In the genomic region with DNA sequence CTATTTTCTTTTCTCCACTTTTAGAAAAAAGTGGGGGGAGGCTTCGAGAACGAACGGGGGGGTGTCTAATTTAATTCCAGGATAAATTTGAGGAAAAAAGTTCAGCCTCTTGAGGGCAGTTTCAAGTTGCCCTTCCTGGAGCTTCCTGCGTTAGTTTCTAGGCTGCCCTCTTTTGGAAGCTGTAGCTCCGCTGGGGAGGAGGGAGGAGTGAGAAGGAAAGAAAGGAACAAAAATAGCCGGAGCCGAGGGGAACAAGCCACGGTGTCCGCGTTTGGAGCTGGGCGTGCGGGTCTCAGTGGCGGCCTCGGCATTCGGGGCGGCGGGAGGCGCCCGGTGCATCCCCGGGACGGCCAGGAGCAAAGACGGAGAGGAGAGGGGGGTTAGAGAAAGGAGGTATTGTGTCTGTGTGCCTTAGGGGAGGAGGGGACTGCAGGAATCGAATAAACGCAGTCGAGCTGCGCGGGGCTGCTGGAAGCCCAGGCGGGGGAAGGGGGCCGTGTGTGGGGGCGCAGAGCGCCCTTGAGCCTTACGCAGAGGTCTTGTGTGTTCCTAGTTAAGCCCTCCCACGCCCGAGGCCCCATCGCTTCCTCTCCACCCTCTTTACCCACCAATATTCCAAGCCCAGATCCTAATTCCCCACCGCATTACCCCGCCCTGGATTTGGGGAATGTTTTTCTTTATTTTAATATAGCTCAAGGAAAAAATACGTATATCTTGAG, we compare ENCODE assay signal across 8 cellular contexts. TPM values are rescaled to one million over a fixed set of nuclear protein-coding genes. Genes with fewer than 3 reads are reported as not detected.
DNase-seq lines count a peak whose midpoint lies in the region; ATAC-seq and TF ChIP-seq lines count a peak whose summit lies in the region.

No MANE protein-coding gene starts in this region.

- H3K27me3 ChIP-seq in naive thymus-derived CD4-positive, alpha-beta T cell (ENCODE audit: control insufficient read depth in 2 of 2, insufficient read depth in 2 of 2, low read length in 2 of 2) = peaks cover 29 to 54% of the 10 kb centered on the region in 2 donors

- H3K9me3 Mint-ChIP-seq in activated CD8-positive, alpha-beta memory T cell treated with anti-CD3 and anti-CD28 coated beads, Interleukin-2, amount 10 ng/mL, durations not matched to agents 7 days and 5 days (ENCODE audit: low read depth) = no peaks in the 10 kb centered on the region
- peaks cover 0 to 2% (median 0%) of the 10 kb centered on the region in 11 donors for H3K9me3 Mint-ChIP-seq in naive thymus-derived CD4-positive, alpha-beta T cell

- CTCF ChIA-PET in activated CD8-positive, alpha-beta memory T cell treated with anti-CD3 and anti-CD28 coated beads, Interleukin-2, amount 10 ng/mL, durations not matched to agents 7 days and 5 days (lab: Charles Lee) = interaction anchor here (1.0 to 5.0 kb wide), 4 partner anchors 28 to 185 kb away, joined by 3 to 30 read pairs (median 6); no protein-coding TSS in a partner anchor
- CTCF ChIA-PET in naive thymus-derived CD4-positive, alpha-beta T cell (lab: Charles Lee) = no interaction called here

- POLR2A ChIA-PET in naive thymus-derived CD4-positive, alpha-beta T cell (lab: Charles Lee) = interaction anchor here (1.0 kb wide), 1 partner anchor 11 kb away, joined by 5 read pairs; no protein-coding TSS in a partner anchor

- peak overlapping the region; percentile 77 for H3K4me3 ChIP-seq in fibroblast of pulmonary artery (replicated peaks; ENCODE audit: low read depth, low read length)
- no peak overlapping the region for H3K4me3 ChIP-seq in naive thymus-derived CD4-positive, alpha-beta T cell (ENCODE audit: low read length)

- H3K4me3 Mint-ChIP-seq in activated CD8-positive, alpha-beta memory T cell treated with anti-CD3 and anti-CD28 coated beads, Interleukin-2, amount 10 ng/mL, durations not matched to agents 7 days and 5 days = no peak overlapping the region
- H3K4me3 Mint-ChIP-seq in naive thymus-derived CD4-positive, alpha-beta T cell = peak overlapping the region in 8 of 10 donors; percentile 14 to 85 (median 46)

- intact Hi-C loops in naive thymus-derived CD4-positive, alpha-beta T cell (cut with micrococcal nuclease) = loop anchor here in 1 of 2 donors (2.0 kb wide), 1 partner anchor 29 kb away; no protein-coding TSS in a partner anchor

- H3K9me3 ChIP-seq in naive thymus-derived CD4-positive, alpha-beta T cell (ENCODE audit: control insufficient read depth in 2 of 3, low read length in 3 of 3) = no peaks in the 10 kb centered on the region

- H3K27ac Mint-ChIP-seq in activated CD8-positive, alpha-beta memory T cell treated with anti-CD3 and anti-CD28 coated beads, Interleukin-2, amount 10 ng/mL, durations not matched to agents 7 days and 5 days = peak overlapping the region; percentile 66
- H3K27ac Mint-ChIP-seq in naive thymus-derived CD4-positive, alpha-beta T cell = peak overlapping the region in 1 of 9 donors; percentile 84

- TF ChIP-seq CTCF in VCaP (conservative IDR thresholded peaks at IDR 0.05) = no peak
- no peak for TF ChIP-seq CTCF in fibroblast of pulmonary artery (IDR thresholded peaks at IDR 0.05; ENCODE audit: low read length, missing control alignments)

- no peaks in the 10 kb centered on the region for H3K36me3 ChIP-seq in naive thymus-derived CD4-positive, alpha-beta T cell (ENCODE audit: control insufficient read depth in 2 of 3, insufficient read depth in 3 of 3, low read length in 3 of 3)

- ATAC-seq in activated CD8-positive, alpha-beta memory T cell treated with anti-CD3 and anti-CD28 coated beads, Interleukin-2, amount 10 ng/mL, durations not matched to agents 7 days and 5 days = no peak
- ATAC-seq in naive thymus-derived CD4-positive, alpha-beta T cell = no peak
- ATAC-seq in HG03565 (IDR thresholded peaks at IDR 0.05; ENCODE audit: unreplicated experiment) = no peak
- ATAC-seq in HG02610 (IDR thresholded peaks at IDR 0.05; ENCODE audit: unreplicated experiment) = no peak

- DNase-seq in activated CD8-positive, alpha-beta memory T cell treated with anti-CD3 and anti-CD28 coated beads, Interleukin-2, amount 10 ng/mL, durations not matched to agents 7 days and 5 days = no peak
- DNase-seq in activated CD8-positive, alpha-beta memory T cell treated with anti-CD3 and anti-CD28 coated beads, Interleukin-2, amount 50 U/mL, for 4 hours = no peak
- DNase-seq in NCI-H2081 (lab: John Stamatoyannopoulos, UW) = peak; percentile 90 to 91
- peak; percentile 92 for DNase-seq in fibroblast of pulmonary artery (ENCODE audit: low read depth)
- peak in 2 of 9 donors; percentile 14 to 25 for DNase-seq in naive thymus-derived CD4-positive, alpha-beta T cell

- H3K27ac ChIP-seq in VCaP = peak overlapping the region; percentile 100
- no peak overlapping the region for H3K27ac ChIP-seq in naive thymus-derived CD4-positive, alpha-beta T cell (ENCODE audit: low read depth, low read length)

- no peaks in the 10 kb centered on the region for H3K36me3 Mint-ChIP-seq in activated CD8-positive, alpha-beta memory T cell treated with anti-CD3 and anti-CD28 coated beads, Interleukin-2, amount 10 ng/mL, durations not matched to agents 7 days and 5 days
- peaks cover 0 to 4% (median 0%) of the 10 kb centered on the region in 5 donors for H3K36me3 Mint-ChIP-seq in naive thymus-derived CD4-positive, alpha-beta T cell

- H3K4me1 ChIP-seq in naive thymus-derived CD4-positive, alpha-beta T cell (ENCODE audit: control insufficient read depth in 2 of 2, insufficient read depth in 2 of 2, low read length in 2 of 2) = peaks cover 24 to 52% of the 10 kb centered on the region in 2 donors

- H3K4me1 Mint-ChIP-seq in activated CD8-positive, alpha-beta memory T cell treated with anti-CD3 and anti-CD28 coated beads, Interleukin-2, amount 10 ng/mL, durations not matched to agents 7 days and 5 days = peaks cover 34% of the 10 kb centered on the region
- H3K4me1 Mint-ChIP-seq in naive thymus-derived CD4-positive, alpha-beta T cell = peaks cover 26 to 50% (median 34%) of the 10 kb centered on the region in 7 donors

- H3K27me3 Mint-ChIP-seq in activated CD8-positive, alpha-beta memory T cell treated with anti-CD3 and anti-CD28 coated beads, Interleukin-2, amount 10 ng/mL, durations not matched to agents 7 days and 5 days = peaks cover 81% of the 10 kb centered on the region
- peaks cover 41 to 81% (median 54%) of the 10 kb centered on the region in 5 donors for H3K27me3 Mint-ChIP-seq in naive thymus-derived CD4-positive, alpha-beta T cell

RNA-seq across cellular contexts. Expression of gene TNRC18, which starts 2.0 kb away (rescaled TPM):
- total RNA-seq in activated CD8-positive, alpha-beta memory T cell treated with anti-CD3 and anti-CD28 coated beads, Interleukin-2, amount 10 ng/mL, durations not matched to agents 7 days and 5 days = 10 to 100 TPM; 64.0 to 65.7 TPM
- total RNA-seq in naive thymus-derived CD4-positive, alpha-beta T cell = 10 to 100 TPM; 34.2 to 83.7 (median 49.3) TPM
- polyA plus RNA-seq in naive thymus-derived CD4-positive, alpha-beta T cell = under 1 TPM; 0.18 to 0.98 TPM

Comparison
In these comparisons a context has a peak if more than half of its experiments do, and no peak if none do; other contexts are left out.
1. DNase-seq: peak in NCI-H2081 (2 of 2) and fibroblast of pulmonary artery (single experiment); none in activated CD8-positive, alpha-beta memory T cell treated with anti-CD3 and anti-CD28 coated beads, Interleukin-2, amount 10 ng/mL, durations not matched to agents 7 days and 5 days (single experiment) and activated CD8-positive, alpha-beta memory T cell treated with anti-CD3 and anti-CD28 coated beads, Interleukin-2, amount 50 U/mL, for 4 hours (single experiment).